Comparison of ENCODE assay signal across 8 cellular contexts in the genomic region with DNA sequence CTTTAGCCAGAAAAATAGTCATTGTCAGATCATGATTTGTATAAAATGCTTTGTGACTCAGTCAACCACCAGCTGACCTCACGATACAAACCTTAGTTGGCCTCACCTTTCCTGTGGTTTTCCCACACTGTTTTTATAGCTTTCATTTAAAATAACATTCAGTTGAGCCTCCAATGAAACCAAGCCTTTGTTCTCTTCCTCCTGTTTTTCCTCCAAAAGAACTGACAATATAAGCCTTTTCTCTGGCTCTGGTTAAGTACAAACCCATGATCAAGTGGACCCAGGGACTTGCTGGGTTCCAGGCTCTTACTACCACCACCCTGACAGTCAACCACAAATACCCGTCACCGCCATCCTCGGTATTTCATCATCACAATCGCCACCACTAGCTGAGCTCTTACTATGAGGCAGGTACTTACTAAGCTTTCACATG.
DNase-seq lines count a peak whose midpoint lies in the region; ATAC-seq and TF ChIP-seq lines count a peak whose summit lies in the region.

No MANE protein-coding gene starts in this region.

- DNase-seq in Caki2 (ENCODE audit: low read depth) = peak; percentile 83
- peak; percentile 74 for DNase-seq in LoVo (ENCODE audit: low spot score)
- DNase-seq in activated naive CD8-positive, alpha-beta T cell treated with anti-CD3 and anti-CD28 coated beads, Interleukin-2, amount 10 ng/mL, durations not matched to agents 7 days and 5 days = no peak
- no peak for DNase-seq in natural killer cell treated with Interleukin-12 subunit alpha and Interleukin-12 subunit beta and Interleukin-15 and Interleukin-18, amount 100 ng/mL, for 72 hours (ENCODE audit: low spot score)
- no peak for DNase-seq in NK-92 (lab: John Stamatoyannopoulos, UW; ENCODE audit: unreplicated experiment)
- no peak for DNase-seq in HEK293T (ENCODE audit: extremely low spot score)

- H3K27ac Mint-ChIP-seq in activated naive CD8-positive, alpha-beta T cell treated with anti-CD3 and anti-CD28 coated beads, Interleukin-2, amount 10 ng/mL, durations not matched to agents 7 days and 5 days = peak overlapping the region; percentile 65
- H3K27ac Mint-ChIP-seq in natural killer cell treated with Interleukin-12 subunit alpha and Interleukin-12 subunit beta and Interleukin-15 and Interleukin-18, amount 100 ng/mL, for 72 hours = peak overlapping the region; percentile 27 to 51

- no peaks in the 10 kb centered on the region for H3K36me3 Mint-ChIP-seq in activated naive CD8-positive, alpha-beta T cell treated with anti-CD3 and anti-CD28 coated beads, Interleukin-2, amount 10 ng/mL, durations not matched to agents 7 days and 5 days
- H3K36me3 Mint-ChIP-seq in natural killer cell treated with Interleukin-12 subunit alpha and Interleukin-12 subunit beta and Interleukin-15 and Interleukin-18, amount 100 ng/mL, for 72 hours = no peaks in the 10 kb centered on the region

- H3K4me3 Mint-ChIP-seq in activated naive CD8-positive, alpha-beta T cell treated with anti-CD3 and anti-CD28 coated beads, Interleukin-2, amount 10 ng/mL, durations not matched to agents 7 days and 5 days = peak overlapping the region; percentile 46
- H3K4me3 Mint-ChIP-seq in natural killer cell treated with Interleukin-12 subunit alpha and Interleukin-12 subunit beta and Interleukin-15 and Interleukin-18, amount 100 ng/mL, for 72 hours = peak overlapping the region; percentile 49

- peaks cover 2% of the 10 kb centered on the region for H3K27me3 Mint-ChIP-seq in activated naive CD8-positive, alpha-beta T cell treated with anti-CD3 and anti-CD28 coated beads, Interleukin-2, amount 10 ng/mL, durations not matched to agents 7 days and 5 days
- no peaks in the 10 kb centered on the region for H3K27me3 Mint-ChIP-seq in natural killer cell treated with Interleukin-12 subunit alpha and Interleukin-12 subunit beta and Interleukin-15 and Interleukin-18, amount 100 ng/mL, for 72 hours

- ATAC-seq in activated naive CD8-positive, alpha-beta T cell treated with anti-CD3 and anti-CD28 coated beads, Interleukin-2, amount 10 ng/mL, durations not matched to agents 7 days and 5 days (ENCODE audit: low read depth) = peak; percentile 54
- peak; percentile 83 to 90 for ATAC-seq in natural killer cell treated with Interleukin-12 subunit alpha and Interleukin-12 subunit beta and Interleukin-15 and Interleukin-18, amount 100 ng/mL, for 72 hours
- ATAC-seq in GM21717 (IDR thresholded peaks at IDR 0.05; ENCODE audit: unreplicated experiment) (no peak), GM21786 (IDR thresholded peaks at IDR 0.05; ENCODE audit: unreplicated experiment) (no peak)

- peaks cover 4% of the 10 kb centered on the region for H3K9me3 Mint-ChIP-seq in activated naive CD8-positive, alpha-beta T cell treated with anti-CD3 and anti-CD28 coated beads, Interleukin-2, amount 10 ng/mL, durations not matched to agents 7 days and 5 days
- H3K9me3 Mint-ChIP-seq in natural killer cell treated with Interleukin-12 subunit alpha and Interleukin-12 subunit beta and Interleukin-15 and Interleukin-18, amount 100 ng/mL, for 72 hours = no peaks in the 10 kb centered on the region

- POLR2A ChIA-PET in activated naive CD8-positive, alpha-beta T cell treated with anti-CD3 and anti-CD28 coated beads, Interleukin-2, amount 10 ng/mL, durations not matched to agents 7 days and 5 days (lab: Charles Lee) = no interaction called here
- POLR2A ChIA-PET in HEK293T (lab: Yijun Ruan, JAX) = no interaction called here

- in situ Hi-C loops in Caki2 (cut with HindIII; ENCODE audit: low pct_unique_long_range_greater_than_20kb, low sequenced_read_pairs) = no loop called here

- H3K4me1 Mint-ChIP-seq in activated naive CD8-positive, alpha-beta T cell treated with anti-CD3 and anti-CD28 coated beads, Interleukin-2, amount 10 ng/mL, durations not matched to agents 7 days and 5 days = peaks cover 10% of the 10 kb centered on the region
- H3K4me1 Mint-ChIP-seq in natural killer cell treated with Interleukin-12 subunit alpha and Interleukin-12 subunit beta and Interleukin-15 and Interleukin-18, amount 100 ng/mL, for 72 hours (ENCODE audit: low read depth in 2 of 2) = peaks cover 9 to 10% of the 10 kb centered on the region in 2 donors

- CTCF ChIA-PET in HEK293T (lab: Yijun Ruan, JAX) = interaction anchor here (0.6 kb wide), 1 partner anchor 9 kb away, joined by 3 read pairs; no protein-coding TSS in a partner anchor

TF ChIP-seq in HEK293T, 16 proteins besides CTCF, POLR2A, EP300 and RAD21:
- TF ChIP-seq TARDBP (IDR thresholded peaks at IDR 0.05) = no peak
- TF ChIP-seq BHLHE40 (IDR thresholded peaks at IDR 0.05; ENCODE audit: borderline replicate concordance) = no peak
- no peak for TF ChIP-seq FOXM1 (IDR thresholded peaks at IDR 0.05; ENCODE audit: borderline replicate concordance)

Comparison
In these comparisons a context has a peak if more than half of its experiments do, and no peak if none do; other contexts are left out.
1. DNase-seq: peak in Caki2 (single experiment) and LoVo (single experiment); none in activated naive CD8-positive, alpha-beta T cell treated with anti-CD3 and anti-CD28 coated beads, Interleukin-2, amount 10 ng/mL, durations not matched to agents 7 days and 5 days (single experiment), natural killer cell treated with Interleukin-12 subunit alpha and Interleukin-12 subunit beta and Interleukin-15 and Interleukin-18, amount 100 ng/mL, for 72 hours (single experiment), NK-92 (single experiment) and HEK293T (single experiment).
2. ATAC-seq: peak in activated naive CD8-positive, alpha-beta T cell treated with anti-CD3 and anti-CD28 coated beads, Interleukin-2, amount 10 ng/mL, durations not matched to agents 7 days and 5 days (single experiment) and natural killer cell treated with Interleukin-12 subunit alpha and Interleukin-12 subunit beta and Interleukin-15 and Interleukin-18, amount 100 ng/mL, for 72 hours (2 of 2); none in GM21717 (single experiment) and GM21786 (single experiment).